Comparison of ENCODE assay signal across 8 cellular contexts in genomic region chr10:32955299-32955772, GRCh38. TPM values are rescaled to one million over a fixed set of nuclear protein-coding genes. Genes with fewer than 3 reads are reported as not detected.
DNase-seq lines count a peak whose midpoint lies in the region; ATAC-seq and TF ChIP-seq lines count a peak whose summit lies in the region.

No MANE protein-coding gene starts in this region.

- peak overlapping the region; percentile 53 for H3K4me2 ChIP-seq in mesendoderm (ENCODE audit: low read length)

- H3K27ac Mint-ChIP-seq in MCF 10A (ENCODE audit: low read depth, unreplicated experiment), result peak overlapping the region; percentile 94

- TF ChIP-seq CTCF in right atrium auricular region (IDR thresholded peaks at IDR 0.05), result no peak
- TF ChIP-seq CTCF in MCF 10A (IDR thresholded peaks at IDR 0.05; ENCODE audit: unreplicated experiment), result no peak

- H3K27ac ChIP-seq in right atrium auricular region (peak overlapping the region; percentile 98), mesendoderm (ENCODE audit: low read depth, low read length) (no peak overlapping the region), aorta (ENCODE audit: low read depth in 1 of 2, low read length in 2 of 2) (no peak overlapping the region)

- no peaks in the 10 kb centered on the region for H3K27me3 Mint-ChIP-seq in MCF 10A (ENCODE audit: insufficient read depth, unreplicated experiment)

- peak overlapping the region; percentile 65 for H3K9ac ChIP-seq in mesendoderm (ENCODE audit: low read length)

- H2AK5ac ChIP-seq in mesendoderm (ENCODE audit: low read length), result no peak overlapping the region

- H4K5ac ChIP-seq in mesendoderm (ENCODE audit: low read length), result no peak overlapping the region

- no peaks in the 10 kb centered on the region for H3K9me3 ChIP-seq in right atrium auricular region
- no peaks in the 10 kb centered on the region for H3K9me3 ChIP-seq in aorta (ENCODE audit: control insufficient read depth, low read length)

- H3K56ac ChIP-seq in mesendoderm (ENCODE audit: low read length), result peak overlapping the region; percentile 74

- no peak overlapping the region for H3K23ac ChIP-seq in mesendoderm (ENCODE audit: low read length)

- H3K36me3 ChIP-seq in right atrium auricular region, result no peaks in the 10 kb centered on the region
- H3K36me3 ChIP-seq in mesendoderm (ENCODE audit: control insufficient read depth, insufficient read depth, low read length), result no peaks in the 10 kb centered on the region
- no peaks in the 10 kb centered on the region for H3K36me3 ChIP-seq in aorta (ENCODE audit: control insufficient read depth in 1 of 2, insufficient read depth in 2 of 2, low read length in 1 of 2)

- H3K36me3 Mint-ChIP-seq in MCF 10A (ENCODE audit: insufficient read depth, unreplicated experiment), result peaks cover 19% of the 10 kb centered on the region

- no peak overlapping the region for H3K18ac ChIP-seq in mesendoderm (ENCODE audit: low read length)

- H3K9me3 Mint-ChIP-seq in MCF 10A (ENCODE audit: unreplicated experiment), result no peaks in the 10 kb centered on the region

- no peak overlapping the region for H4K8ac ChIP-seq in mesendoderm (ENCODE audit: low read depth, low read length)

- H3K4me1 Mint-ChIP-seq in MCF 10A (ENCODE audit: insufficient read depth, unreplicated experiment), result peaks cover 53% of the 10 kb centered on the region

- ATAC-seq in aorta (ENCODE audit: low FRiP score), result no peak

- POLR2A ChIA-PET in MCF 10A (lab: Yijun Ruan, JAX), result interaction anchor here (0.8 to 8.7 kb wide), 10 partner anchors 17 to 54 kb away, joined by 3 to 333 read pairs (median 10); no protein-coding TSS in a partner anchor

- H3K4ac ChIP-seq in mesendoderm (ENCODE audit: low read depth, low read length), result no peak overlapping the region

- WGBS in mesendoderm (ENCODE audit: extremely low coverage, insufficient coverage, low lambda C conversion rate), result no CpG with 5 or more reads among the region's 4 CpGs
- WGBS in aorta, 2 donors, result 8 to 9% methylated on average over 4 of the region's 4 CpGs

- BruUV-seq in MCF 10A (replicated peaks; lab: Mats Ljungman, UMichigan), result no TSS peak

- DNase-seq in right atrium auricular region (ENCODE audit: low spot score), result no peak
- DNase-seq in cardiac septum (ENCODE audit: low spot score), result no peak
- DNase-seq in MCF 10A (ENCODE audit: unreplicated experiment), result no peak
- DNase-seq in mesendoderm, result no peak
- no peak for DNase-seq in aorta
- DNase-seq in effector CD4-positive, alpha-beta T cell, result no peak
- DNase-seq in NCI-H1436 treated with DMSO at 0.1 percent for 48 hours (lab: John Stamatoyannopoulos, UW), result no peak
- no peak for DNase-seq in NCI-H2171 treated with DMSO at 0.1 percent for 48 hours (lab: John Stamatoyannopoulos, UW)

- H2BK5ac ChIP-seq in mesendoderm (ENCODE audit: low read length), result no peak overlapping the region

- no peak overlapping the region for H2BK15ac ChIP-seq in mesendoderm (replicated peaks; ENCODE audit: low read depth)

- H2BK120ac ChIP-seq in mesendoderm (ENCODE audit: low read depth, low read length), result no peak overlapping the region

- no peaks in the 10 kb centered on the region for H3K79me1 ChIP-seq in mesendoderm (ENCODE audit: low read length)

- intact Hi-C loops in cardiac septum (cut with DNase I) (loop anchor here (5.0 kb wide), 1 partner anchor 578 kb away; no protein-coding TSS in a partner anchor), MCF 10A (cut with micrococcal nuclease) (loop anchor here (5.0 kb wide), 2 partner anchors 158 to 202 kb away; no protein-coding TSS in a partner anchor), aorta (cut with DNase I) (no loop called here)

- peak overlapping the region; percentile 17 to 99 for H3K4me3 ChIP-seq in right atrium auricular region
- peak overlapping the region; percentile 8 for H3K4me3 ChIP-seq in mesendoderm (ENCODE audit: low read length)
- peak overlapping the region; percentile 75 to 97 for H3K4me3 ChIP-seq in aorta (ENCODE audit: low read length in 2 of 2)

- H3K4me3 Mint-ChIP-seq in MCF 10A (ENCODE audit: unreplicated experiment), result peak overlapping the region; percentile 75

- peaks cover 0 to 74% of the 10 kb centered on the region in 2 donors for H3K4me1 ChIP-seq in right atrium auricular region
- H3K4me1 ChIP-seq in mesendoderm (ENCODE audit: control insufficient read depth, low read depth, low read length), result peaks cover 19% of the 10 kb centered on the region
- H3K4me1 ChIP-seq in aorta (ENCODE audit: control insufficient read depth in 1 of 2, insufficient read depth in 2 of 2, low read length in 2 of 2), result peaks cover 3 to 19% of the 10 kb centered on the region in 2 donors

- CTCF ChIA-PET in MCF 10A (lab: Yijun Ruan, JAX), result interaction anchor here (0.5 to 1.0 kb wide), 8 partner anchors 35 to 1422 kb away, joined by 3 to 4 read pairs (median 3); no protein-coding TSS in a partner anchor

- peaks cover 69% of the 10 kb centered on the region for H3K79me2 ChIP-seq in mesendoderm (ENCODE audit: control insufficient read depth, insufficient read depth, low read length)

- H3K27me3 ChIP-seq in right atrium auricular region (no peaks in the 10 kb centered on the region), mesendoderm (ENCODE audit: insufficient read depth, low read length, poor library complexity) (no peaks in the 10 kb centered on the region), aorta (ENCODE audit: control insufficient read depth in 1 of 2, insufficient read depth in 2 of 2, low read length in 1 of 2) (no peaks in the 10 kb centered on the region)

RNA-seq across cellular contexts. Expression of gene ITGB1, which starts 2.7 kb away (rescaled TPM):
- total RNA-seq in right atrium auricular region (1,000 to 10,000 TPM in 1 of 2 donors, 100 to 1,000 TPM in 1; 454 to 1,054 TPM), cardiac septum (715 TPM), MCF 10A (2022) (680 and 703 TPM in 2 replicates), aorta (1,000 to 10,000 TPM in 1 of 2 donors, 100 to 1,000 TPM in 1; 870 to 1,426 TPM)
- 237 TPM for polyA plus RNA-seq in mesendoderm (2013, experiment 1 of 2)
- 240 TPM for polyA plus RNA-seq in mesendoderm (2013, experiment 2 of 2)
- polyA plus RNA-seq in aorta, result 100 to 1,000 TPM; 678 to 697 TPM

Comparison
In these comparisons a context has a peak if more than half of its experiments do, and no peak if none do; other contexts are left out.
1. H3K27ac ChIP-seq: peak in right atrium auricular region (2 of 2); none in mesendoderm (single experiment) and aorta (0 of 2).
2. H3K4me3 ChIP-seq: peak in every context shown above with its lines; median percentile 86 in aorta; 58 in right atrium auricular region; 8 in mesendoderm.
3. intact Hi-C loops: an anchor here in cardiac septum (5.0 kb wide) and MCF 10A (5.0 kb wide); none called in aorta.